Comparison of ENCODE assay signal across 8 cellular contexts in genomic region chr5:134524219-134524825, GRCh38. TPM values are rescaled to one million over a fixed set of nuclear protein-coding genes. Genes with fewer than 3 reads are reported as not detected.
DNase-seq lines count a peak whose midpoint lies in the region; ATAC-seq lines count a peak whose summit lies in the region.

No MANE protein-coding gene starts in this region.

- peaks cover 17% of the 10 kb centered on the region for H3K79me2 ChIP-seq in GM23248 (ENCODE audit: insufficient read depth)

- no peaks in the 10 kb centered on the region for H4K20me1 ChIP-seq in GM23248 (ENCODE audit: insufficient read depth)

- H3K36me3 ChIP-seq in GM23248 (ENCODE audit: low read depth) (no peaks in the 10 kb centered on the region), NT2/D1 (ENCODE audit: insufficient read depth, insufficient read length, low read length) (peaks cover 4% of the 10 kb centered on the region)

- DNase-seq in AG20443 (ENCODE audit: low spot score) (peak; percentile 88), GM23248 (peak; percentile 90), NT2/D1 (ENCODE audit: low read depth, low spot score) (peak; percentile 78), activated T-cell treated with anti-CD3 and anti-CD28 coated beads for 48 hours (ENCODE audit: low read depth) (peak; percentile 64), epithelial cell of prostate (ENCODE audit: low read depth, low spot score) (no peak), midbrain (lab: John Stamatoyannopoulos, UW) (peak; percentile 84)
- DNase-seq in stimulated activated CD8-positive, alpha-beta memory T cell treated with anti-CD3 and anti-CD28 coated beads, Interleukin-15, amount 100 ng/mL, for 4 hours (ENCODE audit: low read depth in 2 of 2), result peak; percentile 23 to 32

- H3K9me2 ChIP-seq in GM23248 (ENCODE audit: insufficient read depth), result no peaks in the 10 kb centered on the region

- no peak for ATAC-seq in HG03432 (IDR thresholded peaks at IDR 0.05; ENCODE audit: unreplicated experiment)

- peaks cover 23% of the 10 kb centered on the region; the same call in 1 of the 2 replicates for H3F3A ChIP-seq in GM23248 (ENCODE audit: insufficient read depth)

- H3K27me3 ChIP-seq in GM23248 (replicated peaks; ENCODE audit: insufficient read depth) (no peaks in the 10 kb centered on the region), NT2/D1 (ENCODE audit: insufficient read depth, insufficient read length) (no peaks in the 10 kb centered on the region)

- H3K9ac ChIP-seq in GM23248 (peak overlapping the region; percentile 96), NT2/D1 (ENCODE audit: insufficient read length, low read depth) (peak overlapping the region; percentile 80)

- peak overlapping the region; percentile 95 for H3K4me3 ChIP-seq in GM23248
- H3K4me3 ChIP-seq in NT2/D1 (ENCODE audit: insufficient read length, low read depth), result peak overlapping the region; percentile 42

- peak overlapping the region; percentile 75 for H2AFZ ChIP-seq in GM23248

- H3K9me3 ChIP-seq in GM23248 (ENCODE audit: low read depth) (no peaks in the 10 kb centered on the region), NT2/D1 (ENCODE audit: insufficient read depth, low read length) (no peaks in the 10 kb centered on the region)

- H3K4me1 ChIP-seq in GM23248 (ENCODE audit: insufficient read depth), result peaks cover 12% of the 10 kb centered on the region
- peaks cover 3% of the 10 kb centered on the region for H3K4me1 ChIP-seq in NT2/D1 (ENCODE audit: insufficient read depth, insufficient read length)

- WGBS in GM23248 (ENCODE audit: low coverage in 1 of 2, low lambda C conversion rate in 2 of 2, missing lambda C conversion rate in 2 of 2), 2 experiments, result 1 to 2% methylated on average over 25 to 42 of the region's 43 CpGs

- H3K4me2 ChIP-seq in GM23248 (ENCODE audit: unreplicated experiment), result peak overlapping the region; percentile 100

- in situ Hi-C loops in GM23248 (cut with MboI), result no loop called here

- H3K27ac ChIP-seq in GM23248, result peak overlapping the region; percentile 82
- peak overlapping the region; percentile 87 for H3K27ac ChIP-seq in epithelial cell of prostate

RNA-seq across cellular contexts. Expression of gene JADE2, which starts 1.1 kb away (rescaled TPM):
- total RNA-seq in GM23248 (2014; rRNA removed; shearing (Covaris generic)), result 18.0 and 20.9 TPM in 2 replicates
- polyA plus RNA-seq in GM23248 (2016; fragmentation: Nextera tagmentation; extraction: Ambion mirVana), result 7.1 and 8.0 TPM in 2 replicates
